Comparison of ENCODE assay signal across 11 cellular contexts in genomic region chr19:13103585-13103923, GRCh38. TPM values are rescaled to one million over a fixed set of nuclear protein-coding genes. Genes with fewer than 3 reads are reported as not detected.
DNase-seq lines count a peak whose midpoint lies in the region; ATAC-seq, FAIRE-seq and TF ChIP-seq lines count a peak whose summit lies in the region.
"Had no signal": no experiment of that assay in that cellular context is flagged by ENCODE, and none has a peak within 500 bp of the region (broad histone marks: within the 10 kb centered on the region; RNA-seq: fewer than 3 reads in every experiment).

No MANE protein-coding gene starts in this region.

- TF ChIP-seq EP300 in HepG2 (IDR thresholded peaks at IDR 0.05; ENCODE audit: low read depth in 2 of 2, low read length in 2 of 2) (no peak), HepG2 (CRISPR knock-in tag; IDR thresholded peaks at IDR 0.05; ENCODE audit: borderline replicate concordance) (no peak)

- no peak overlapping the region for H3K4me3 Mint-ChIP-seq in activated T-cell treated with anti-CD3 and anti-CD28 coated beads, Interleukin-2, amount 50 U/mL, for 24 hours

- H3K4me1 Mint-ChIP-seq in activated T-cell treated with anti-CD3 and anti-CD28 coated beads, Interleukin-2, amount 50 U/mL, for 24 hours (ENCODE audit: low read depth), result peaks cover 49% of the 10 kb centered on the region

- H3K9ac ChIP-seq in HepG2 (ENCODE audit: insufficient read depth, low read depth, low read length), result no peak overlapping the region

- BruUV-seq in HepG2 (replicated peaks; lab: Mats Ljungman, UMichigan), result no TSS peak

- 100% methylated on average over 1 of the region's 5 CpGs for WGBS in HepG2 (ENCODE audit: low lambda C conversion rate)
- WGBS in testis, 2 donors, result 61 to 100% methylated on average over 1 to 5 of the region's 5 CpGs

- H3K27ac ChIP-seq in HepG2 (ENCODE audit: extremely low read length, insufficient read depth, low read length) (peak overlapping the region; percentile 70), testis (peak overlapping the region; percentile 58 to 84), osteoblast (ENCODE audit: low read depth, low read length) (no peak overlapping the region)

- H3K27me3 Mint-ChIP-seq in activated T-cell treated with anti-CD3 and anti-CD28 coated beads, Interleukin-2, amount 50 U/mL, for 24 hours, result peaks cover 5% of the 10 kb centered on the region

- no peak overlapping the region for H2AFZ ChIP-seq in HepG2 (ENCODE audit: low read length)
- no peak overlapping the region for H2AFZ ChIP-seq in osteoblast (ENCODE audit: low read length)

- intact Hi-C loops in HepG2 (cut with micrococcal nuclease; ENCODE audit: unreplicated experiment) (no loop called here), testis (cut with DNase I; ENCODE audit: low total_unique reads) (no loop called here), posterior vena cava (cut with DNase I) (no loop called here)

- no peak overlapping the region for H3K4me3 ChIP-seq in HepG2 (replicated peaks in 1 of 3; ENCODE audit: insufficient read depth in 1 of 3, low read depth in 2 of 3, low read length in 3 of 3)
- no peak overlapping the region for H3K4me3 ChIP-seq in testis
- H3K4me3 ChIP-seq in osteoblast (ENCODE audit: insufficient read depth, low read length), result no peak overlapping the region

- peak overlapping the region; percentile 64 for H3K27ac Mint-ChIP-seq in activated T-cell treated with anti-CD3 and anti-CD28 coated beads, Interleukin-2, amount 50 U/mL, for 24 hours

- H4K20me1 ChIP-seq in HepG2 (ENCODE audit: insufficient read depth, low read length) (no peaks in the 10 kb centered on the region; the same call in 1 of the 2 replicates), osteoblast (ENCODE audit: insufficient read depth, low read length) (peaks cover 7% of the 10 kb centered on the region)

- CTCF ChIA-PET in HepG2 (lab: Yijun Ruan, JAX; ENCODE audit: low intra/inter-chr PET ratio, low total read pairs), result no interaction called here

- H3K4me1 ChIP-seq in HepG2 (ENCODE audit: insufficient read depth, low read length), result peaks cover 20% of the 10 kb centered on the region
- peaks cover 18% of the 10 kb centered on the region for H3K4me1 ChIP-seq in testis
- H3K4me1 ChIP-seq in osteoblast (ENCODE audit: insufficient read depth, low read length), result peaks cover 10% of the 10 kb centered on the region

- TF ChIP-seq CTCF in HepG2 (CRISPR knock-in tag; IDR thresholded peaks at IDR 0.05) (no peak), testis (IDR thresholded peaks at IDR 0.05) (no peak), osteoblast (IDR thresholded peaks at IDR 0.05; ENCODE audit: extremely low read depth, low read depth, low read length) (no peak)

- peaks cover 3% of the 10 kb centered on the region for H3K9me3 Mint-ChIP-seq in activated T-cell treated with anti-CD3 and anti-CD28 coated beads, Interleukin-2, amount 50 U/mL, for 24 hours

- in situ Hi-C loops in HepG2 (cut with HindIII; ENCODE audit: extremely low pct_ligation_motif_present, low pct_unique_long_range_greater_than_20kb), result no loop called here

- H3K36me3 ChIP-seq in HepG2 (replicated peaks in 1 of 2; ENCODE audit: control insufficient read depth in 1 of 2, insufficient read depth in 2 of 2, low read length in 2 of 2) (peaks cover 0 to 8% of the 10 kb centered on the region in 2 experiments; a peak in 2 of 5 replicates), testis (ENCODE audit: low read depth, missing control alignments) (no peaks in the 10 kb centered on the region), osteoblast (ENCODE audit: insufficient read depth, low read length) (peaks cover 7% of the 10 kb centered on the region)
- H3K36me3 ChIP-seq: prostate gland had no signal

- no peak for ATAC-seq in HepG2
- ATAC-seq in GM21526 (IDR thresholded peaks at IDR 0.05; ENCODE audit: low FRiP score, unreplicated experiment), result no peak

- H3K79me2 ChIP-seq in HepG2 (ENCODE audit: insufficient read depth, low read length) (no peaks in the 10 kb centered on the region), osteoblast (ENCODE audit: insufficient read depth, low read length) (no peaks in the 10 kb centered on the region)

- FAIRE-seq in HepG2 (lab: Jason Lieb, UNC), result no peak

- H3K9me3 ChIP-seq in HepG2 (ENCODE audit: low read length) (no peaks in the 10 kb centered on the region), testis (no peaks in the 10 kb centered on the region), osteoblast (ENCODE audit: low read depth, low read length) (no peaks in the 10 kb centered on the region)
- H3K9me3 ChIP-seq: prostate gland had no signal

- H3K36me3 Mint-ChIP-seq in activated T-cell treated with anti-CD3 and anti-CD28 coated beads, Interleukin-2, amount 50 U/mL, for 24 hours (ENCODE audit: low read depth), result peaks cover 39% of the 10 kb centered on the region

- no peaks in the 10 kb centered on the region for H3K27me3 ChIP-seq in HepG2 (ENCODE audit: control insufficient read depth in 1 of 2, insufficient read depth in 2 of 2, low read length in 2 of 2)
- H3K27me3 ChIP-seq in testis, result no peaks in the 10 kb centered on the region
- H3K27me3 ChIP-seq in osteoblast (ENCODE audit: insufficient read depth, low read length), result no peaks in the 10 kb centered on the region

- TF ChIP-seq POLR2A in HepG2 (IDR thresholded peaks at IDR 0.05; ENCODE audit: insufficient read depth in 1 of 2, low read depth in 2 of 2, low read length in 2 of 2), result no peak
- no peak for TF ChIP-seq POLR2A in testis (IDR thresholded peaks at IDR 0.05)

- no peak for DNase-seq in activated T-cell treated with anti-CD3 and anti-CD28 coated beads, Interleukin-2, amount 50 U/mL, for 24 hours
- no peak for DNase-seq in activated T-cell treated with anti-CD3 and anti-CD28 coated beads, Interleukin-2, amount 50 U/mL, for 1 hour
- DNase-seq in UCSD-AML1 (lab: John Stamatoyannopoulos, UW; ENCODE audit: unreplicated experiment) (peak; percentile 78), HepG2 (ENCODE audit: low spot score) (no peak), testis (no peak), osteoblast (ENCODE audit: insufficient read length, low spot score, missing footprints) (no peak), posterior vena cava (ENCODE audit: low spot score) (no peak)
- DNase-seq: effector CD4-positive, alpha-beta T cell had no signal

- POLR2A ChIA-PET in HepG2 (lab: Yijun Ruan, JAX), result no interaction called here

- TF ChIP-seq RAD21 in HepG2 (CRISPR knock-in tag; IDR thresholded peaks at IDR 0.05), result no peak

- H3K4me2 ChIP-seq in HepG2 (ENCODE audit: low read depth, low read length) (no peak overlapping the region), osteoblast (ENCODE audit: insufficient read depth, low read length) (no peak overlapping the region)

RNA-seq across cellular contexts. Expression of gene LYL1, which starts 0.9 kb away (rescaled TPM):
- 0.69 and 0.75 TPM in 2 replicates for total RNA-seq in HepG2 (2016; rRNA removed; fragmentation: Illumina TruSeq; extraction: Trizol)
- 0.79 and 0.91 TPM in 2 replicates for total RNA-seq in HepG2 (2016; cell fraction: cytosol; rRNA removed; fragmentation: Illumina TruSeq; extraction: Trizol; ENCODE audit: low read depth)
- 0.40 and 0.97 TPM in 2 replicates for total RNA-seq in HepG2 (2016; cell fraction: insoluble cytoplasmic fraction; rRNA removed; fragmentation: Illumina TruSeq; extraction: Trizol)
- 0.74 and 0.90 TPM in 2 replicates for total RNA-seq in HepG2 (2016; cell fraction: membrane; rRNA removed; fragmentation: Illumina TruSeq; extraction: Trizol)
- total RNA-seq in HepG2 (2016; cell fraction: nucleus; rRNA removed; fragmentation: Illumina TruSeq; extraction: Trizol), result 0.31 and 0.75 TPM in 2 replicates
- 0.72 and 0.92 TPM in 2 replicates for polyA plus RNA-seq in HepG2 (2011; rRNA removed)
- 0.71 and 1.6 TPM in 2 replicates for polyA plus RNA-seq in HepG2 (2011; cell fraction: cytosol; rRNA removed)
- 2.0 and 2.6 TPM in 2 replicates for polyA plus RNA-seq in HepG2 (2011; cell fraction: nucleus; rRNA removed)
- polyA plus RNA-seq in HepG2 (2012), result 0.31 and 0.32 TPM in 2 replicates
- polyA plus RNA-seq in HepG2 (2016; cell fraction: cytosol; fragmentation: Illumina TruSeq; extraction: Trizol; ENCODE audit: low read depth), result 0.57 and 0.66 TPM in 2 replicates
- polyA plus RNA-seq in HepG2 (2016; cell fraction: insoluble cytoplasmic fraction; fragmentation: Illumina TruSeq; extraction: Trizol; ENCODE audit: low read depth), result 0.51 and 0.59 TPM in 2 replicates
- polyA plus RNA-seq in HepG2 (2016; cell fraction: membrane; fragmentation: Illumina TruSeq; extraction: Trizol; ENCODE audit: low read depth), result 0.76 and 0.86 TPM in 2 replicates
- 0.93 and 1.5 TPM in 2 replicates for polyA plus RNA-seq in HepG2 (2016; cell fraction: nucleus; fragmentation: Illumina TruSeq; extraction: Trizol; ENCODE audit: insufficient read depth, low read depth)
- 0.09 and 1.9 TPM in 2 replicates for polyA minus RNA-seq in HepG2 (2011; rRNA and poly(A)+ RNA removed; ENCODE audit: low replicate concordance)
- 0.49 and 0.70 TPM in 2 replicates for polyA minus RNA-seq in HepG2 (2011; cell fraction: cytosol; rRNA and poly(A)+ RNA removed)
- polyA minus RNA-seq in HepG2 (2011; cell fraction: nucleus; rRNA and poly(A)+ RNA removed), result 0.64 and 1.1 TPM in 2 replicates
- 10 to 100 TPM; 15.9 to 35.8 TPM for total RNA-seq in testis
- 21.9 TPM for polyA plus RNA-seq in testis (ENCODE audit: insufficient read depth, low read depth, low replicate concordance)
- 0.29 and 0.36 TPM in 2 replicates for total RNA-seq in osteoblast
- 10 to 100 TPM in 1 of 2 donors, 1 to 10 TPM in 1; 9.8 to 13.0 TPM for total RNA-seq in posterior vena cava
- total RNA-seq: LHCN-M2 had no signal

RNA-seq across cellular contexts. Expression of gene TRMT1, which starts 13.0 kb away (rescaled TPM):
- 27.9 and 44.1 TPM in 2 replicates for total RNA-seq in HepG2 (2016; rRNA removed; fragmentation: Illumina TruSeq; extraction: Trizol)
- total RNA-seq in HepG2 (2016; cell fraction: cytosol; rRNA removed; fragmentation: Illumina TruSeq; extraction: Trizol; ENCODE audit: low read depth), result 9.6 and 11.8 TPM in 2 replicates
- total RNA-seq in HepG2 (2016; cell fraction: insoluble cytoplasmic fraction; rRNA removed; fragmentation: Illumina TruSeq; extraction: Trizol), result 23.9 and 45.4 TPM in 2 replicates
- total RNA-seq in HepG2 (2016; cell fraction: membrane; rRNA removed; fragmentation: Illumina TruSeq; extraction: Trizol), result 14.3 and 15.5 TPM in 2 replicates
- total RNA-seq in HepG2 (2016; cell fraction: nucleus; rRNA removed; fragmentation: Illumina TruSeq; extraction: Trizol), result 55.3 and 60.2 TPM in 2 replicates
- polyA plus RNA-seq in HepG2 (2011; rRNA removed), result 35.5 and 42.9 TPM in 2 replicates
- 16.0 and 24.0 TPM in 2 replicates for polyA plus RNA-seq in HepG2 (2011; cell fraction: cytosol; rRNA removed)
- polyA plus RNA-seq in HepG2 (2011; cell fraction: nucleus; rRNA removed), result 421 and 529 TPM in 2 replicates
- 22.9 and 29.0 TPM in 2 replicates for polyA plus RNA-seq in HepG2 (2012)
- 9.7 and 9.9 TPM in 2 replicates for polyA plus RNA-seq in HepG2 (2016; cell fraction: cytosol; fragmentation: Illumina TruSeq; extraction: Trizol; ENCODE audit: low read depth)
- 24.6 and 27.1 TPM in 2 replicates for polyA plus RNA-seq in HepG2 (2016; cell fraction: insoluble cytoplasmic fraction; fragmentation: Illumina TruSeq; extraction: Trizol; ENCODE audit: low read depth)
- polyA plus RNA-seq in HepG2 (2016; cell fraction: membrane; fragmentation: Illumina TruSeq; extraction: Trizol; ENCODE audit: low read depth), result 10.7 and 11.5 TPM in 2 replicates
- polyA plus RNA-seq in HepG2 (2016; cell fraction: nucleus; fragmentation: Illumina TruSeq; extraction: Trizol; ENCODE audit: insufficient read depth, low read depth), result 144 and 171 TPM in 2 replicates
- polyA minus RNA-seq in HepG2 (2011; rRNA and poly(A)+ RNA removed; ENCODE audit: low replicate concordance), result 61.2 and 61.3 TPM in 2 replicates
- polyA minus RNA-seq in HepG2 (2011; cell fraction: cytosol; rRNA and poly(A)+ RNA removed), result 12.5 and 24.5 TPM in 2 replicates
- 44.6 and 48.9 TPM in 2 replicates for polyA minus RNA-seq in HepG2 (2011; cell fraction: nucleus; rRNA and poly(A)+ RNA removed)
- 10 to 100 TPM; 44.8 to 50.0 TPM for total RNA-seq in testis
- polyA plus RNA-seq in testis (ENCODE audit: insufficient read depth, low read depth, low replicate concordance), result 35.9 TPM
- 18.6 and 29.7 TPM in 2 replicates for total RNA-seq in osteoblast
- total RNA-seq in posterior vena cava, result 10 to 100 TPM; 21.9 to 24.1 TPM

RNA-seq across cellular contexts. Expression of gene NACC1, which starts 14.5 kb away (rescaled TPM):
- 31.8 and 46.7 TPM in 2 replicates for total RNA-seq in HepG2 (2016; rRNA removed; fragmentation: Illumina TruSeq; extraction: Trizol)
- total RNA-seq in HepG2 (2016; cell fraction: cytosol; rRNA removed; fragmentation: Illumina TruSeq; extraction: Trizol; ENCODE audit: low read depth), result 6.8 and 8.2 TPM in 2 replicates
- 29.7 and 42.3 TPM in 2 replicates for total RNA-seq in HepG2 (2016; cell fraction: insoluble cytoplasmic fraction; rRNA removed; fragmentation: Illumina TruSeq; extraction: Trizol)
- total RNA-seq in HepG2 (2016; cell fraction: membrane; rRNA removed; fragmentation: Illumina TruSeq; extraction: Trizol), result 37.1 and 38.6 TPM in 2 replicates
- 21.0 and 21.3 TPM in 2 replicates for total RNA-seq in HepG2 (2016; cell fraction: nucleus; rRNA removed; fragmentation: Illumina TruSeq; extraction: Trizol)
- polyA plus RNA-seq in HepG2 (2011; rRNA removed), result 42.3 and 55.2 TPM in 2 replicates
- polyA plus RNA-seq in HepG2 (2011; cell fraction: cytosol; rRNA removed), result 33.3 and 62.6 TPM in 2 replicates
- 93.5 and 114 TPM in 2 replicates for polyA plus RNA-seq in HepG2 (2011; cell fraction: nucleus; rRNA removed)
- 13.2 and 18.2 TPM in 2 replicates for polyA plus RNA-seq in HepG2 (2012)
- polyA plus RNA-seq in HepG2 (2016; cell fraction: cytosol; fragmentation: Illumina TruSeq; extraction: Trizol; ENCODE audit: low read depth), result 6.3 and 6.7 TPM in 2 replicates
- 35.6 and 46.3 TPM in 2 replicates for polyA plus RNA-seq in HepG2 (2016; cell fraction: insoluble cytoplasmic fraction; fragmentation: Illumina TruSeq; extraction: Trizol; ENCODE audit: low read depth)
- polyA plus RNA-seq in HepG2 (2016; cell fraction: membrane; fragmentation: Illumina TruSeq; extraction: Trizol; ENCODE audit: low read depth), result 28.2 and 28.5 TPM in 2 replicates
- polyA plus RNA-seq in HepG2 (2016; cell fraction: nucleus; fragmentation: Illumina TruSeq; extraction: Trizol; ENCODE audit: insufficient read depth, low read depth), result 37.4 and 39.4 TPM in 2 replicates
- polyA minus RNA-seq in HepG2 (2011; rRNA and poly(A)+ RNA removed; ENCODE audit: low replicate concordance), result 91.1 and 200 TPM in 2 replicates
- polyA minus RNA-seq in HepG2 (2011; cell fraction: cytosol; rRNA and poly(A)+ RNA removed), result 45.0 and 58.7 TPM in 2 replicates
- 12.7 and 13.6 TPM in 2 replicates for polyA minus RNA-seq in HepG2 (2011; cell fraction: nucleus; rRNA and poly(A)+ RNA removed)
- 100 to 1,000 TPM in 1 of 2 donors, 10 to 100 TPM in 1; 75.9 to 102 TPM for total RNA-seq in testis
- polyA plus RNA-seq in testis (ENCODE audit: insufficient read depth, low read depth, low replicate concordance), result 38.2 TPM
- 53.9 and 62.5 TPM in 2 replicates for total RNA-seq in osteoblast
- 10 to 100 TPM; 37.6 to 39.7 TPM for total RNA-seq in posterior vena cava

RNA-seq across cellular contexts. Expression of gene STX10, which starts 46.6 kb away (rescaled TPM):
- total RNA-seq in HepG2 (2016; rRNA removed; fragmentation: Illumina TruSeq; extraction: Trizol), result 36.8 and 47.9 TPM in 2 replicates
- total RNA-seq in HepG2 (2016; cell fraction: cytosol; rRNA removed; fragmentation: Illumina TruSeq; extraction: Trizol; ENCODE audit: low read depth), result 56.0 and 67.5 TPM in 2 replicates
- total RNA-seq in HepG2 (2016; cell fraction: insoluble cytoplasmic fraction; rRNA removed; fragmentation: Illumina TruSeq; extraction: Trizol), result 33.4 and 50.3 TPM in 2 replicates
- 78.5 and 90.1 TPM in 2 replicates for total RNA-seq in HepG2 (2016; cell fraction: membrane; rRNA removed; fragmentation: Illumina TruSeq; extraction: Trizol)
- 27.2 and 35.2 TPM in 2 replicates for total RNA-seq in HepG2 (2016; cell fraction: nucleus; rRNA removed; fragmentation: Illumina TruSeq; extraction: Trizol)
- 66.4 and 85.5 TPM in 2 replicates for polyA plus RNA-seq in HepG2 (2011; rRNA removed)
- 58.0 and 78.9 TPM in 2 replicates for polyA plus RNA-seq in HepG2 (2011; cell fraction: cytosol; rRNA removed)
- polyA plus RNA-seq in HepG2 (2011; cell fraction: nucleus; rRNA removed), result 198 and 219 TPM in 2 replicates
- polyA plus RNA-seq in HepG2 (2012), result 28.8 and 43.3 TPM in 2 replicates
- 79.7 and 89.7 TPM in 2 replicates for polyA plus RNA-seq in HepG2 (2016; cell fraction: cytosol; fragmentation: Illumina TruSeq; extraction: Trizol; ENCODE audit: low read depth)
- 39.4 and 44.9 TPM in 2 replicates for polyA plus RNA-seq in HepG2 (2016; cell fraction: insoluble cytoplasmic fraction; fragmentation: Illumina TruSeq; extraction: Trizol; ENCODE audit: low read depth)
- 85.7 and 88.6 TPM in 2 replicates for polyA plus RNA-seq in HepG2 (2016; cell fraction: membrane; fragmentation: Illumina TruSeq; extraction: Trizol; ENCODE audit: low read depth)
- polyA plus RNA-seq in HepG2 (2016; cell fraction: nucleus; fragmentation: Illumina TruSeq; extraction: Trizol; ENCODE audit: insufficient read depth, low read depth), result 76.5 and 85.3 TPM in 2 replicates
- 37.6 and 153 TPM in 2 replicates for polyA minus RNA-seq in HepG2 (2011; rRNA and poly(A)+ RNA removed; ENCODE audit: low replicate concordance)
- 11.9 and 14.2 TPM in 2 replicates for polyA minus RNA-seq in HepG2 (2011; cell fraction: cytosol; rRNA and poly(A)+ RNA removed)
- 10.3 and 12.1 TPM in 2 replicates for polyA minus RNA-seq in HepG2 (2011; cell fraction: nucleus; rRNA and poly(A)+ RNA removed)
- total RNA-seq in testis, result 10 to 100 TPM; 27.2 to 37.6 TPM
- 18.1 TPM for polyA plus RNA-seq in testis (ENCODE audit: insufficient read depth, low read depth, low replicate concordance)
- 78.4 and 81.1 TPM in 2 replicates for total RNA-seq in osteoblast
- total RNA-seq in posterior vena cava, result 10 to 100 TPM; 31.4 to 39.0 TPM

RNA-seq across cellular contexts. Expression of gene IER2, which starts 46.7 kb away (rescaled TPM):
- 10.0 and 14.3 TPM in 2 replicates for total RNA-seq in HepG2 (2016; rRNA removed; fragmentation: Illumina TruSeq; extraction: Trizol)
- 5.0 and 5.9 TPM in 2 replicates for total RNA-seq in HepG2 (2016; cell fraction: cytosol; rRNA removed; fragmentation: Illumina TruSeq; extraction: Trizol; ENCODE audit: low read depth)
- 8.1 and 16.1 TPM in 2 replicates for total RNA-seq in HepG2 (2016; cell fraction: insoluble cytoplasmic fraction; rRNA removed; fragmentation: Illumina TruSeq; extraction: Trizol)
- total RNA-seq in HepG2 (2016; cell fraction: membrane; rRNA removed; fragmentation: Illumina TruSeq; extraction: Trizol), result 10.0 and 11.1 TPM in 2 replicates
- 12.6 and 13.6 TPM in 2 replicates for total RNA-seq in HepG2 (2016; cell fraction: nucleus; rRNA removed; fragmentation: Illumina TruSeq; extraction: Trizol)
- polyA plus RNA-seq in HepG2 (2011; rRNA removed), result 10.1 and 12.9 TPM in 2 replicates
- 14.4 and 15.3 TPM in 2 replicates for polyA plus RNA-seq in HepG2 (2011; cell fraction: cytosol; rRNA removed)
- polyA plus RNA-seq in HepG2 (2011; cell fraction: nucleus; rRNA removed), result 84.6 and 97.2 TPM in 2 replicates
- 20.1 and 25.8 TPM in 2 replicates for polyA plus RNA-seq in HepG2 (2012)
- 5.5 and 5.8 TPM in 2 replicates for polyA plus RNA-seq in HepG2 (2016; cell fraction: cytosol; fragmentation: Illumina TruSeq; extraction: Trizol; ENCODE audit: low read depth)
- polyA plus RNA-seq in HepG2 (2016; cell fraction: insoluble cytoplasmic fraction; fragmentation: Illumina TruSeq; extraction: Trizol; ENCODE audit: low read depth), result 17.5 and 22.6 TPM in 2 replicates
- 9.7 and 9.8 TPM in 2 replicates for polyA plus RNA-seq in HepG2 (2016; cell fraction: membrane; fragmentation: Illumina TruSeq; extraction: Trizol; ENCODE audit: low read depth)
- polyA plus RNA-seq in HepG2 (2016; cell fraction: nucleus; fragmentation: Illumina TruSeq; extraction: Trizol; ENCODE audit: insufficient read depth, low read depth), result 39.1 and 40.8 TPM in 2 replicates
- polyA minus RNA-seq in HepG2 (2011; rRNA and poly(A)+ RNA removed; ENCODE audit: low replicate concordance), result 8.1 and 9.7 TPM in 2 replicates
- 7.0 and 7.3 TPM in 2 replicates for polyA minus RNA-seq in HepG2 (2011; cell fraction: cytosol; rRNA and poly(A)+ RNA removed)
- 9.7 and 9.9 TPM in 2 replicates for polyA minus RNA-seq in HepG2 (2011; cell fraction: nucleus; rRNA and poly(A)+ RNA removed)
- total RNA-seq in testis, result 10 to 100 TPM; 18.1 to 29.4 TPM
- polyA plus RNA-seq in testis (ENCODE audit: insufficient read depth, low read depth, low replicate concordance), result 23.3 TPM
- 14.8 and 15.9 TPM in 2 replicates for total RNA-seq in osteoblast
- 100 to 1,000 TPM in 1 of 2 donors, 10 to 100 TPM in 1; 73.1 to 130 TPM for total RNA-seq in posterior vena cava
